25 cellular contexts compared by ENCODE assay signal in the genomic region with DNA sequence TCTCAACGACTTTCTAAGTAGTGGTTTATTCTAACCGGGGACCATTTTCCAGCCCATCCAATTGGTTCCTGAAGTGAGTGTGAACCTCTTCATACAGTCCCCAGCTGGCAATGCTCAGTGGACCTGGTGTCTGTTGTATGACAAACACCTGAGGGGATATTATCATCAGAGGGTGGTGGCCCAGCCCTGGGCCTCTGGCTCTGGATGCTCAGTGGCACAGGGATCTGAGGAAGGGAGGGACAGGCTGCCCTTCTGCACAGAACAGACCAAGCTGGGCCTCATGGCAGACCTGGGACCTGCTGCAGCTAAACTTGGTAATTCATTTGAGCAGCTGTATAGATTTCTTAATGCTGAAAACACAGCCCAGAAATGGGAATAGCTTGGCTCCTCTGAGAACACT.
"Had no signal": no experiment of that assay in that cellular context is flagged by ENCODE, and none has a peak within 500 bp of the region (broad histone marks: within the 10 kb centered on the region; RNA-seq: fewer than 3 reads in every experiment).

No MANE protein-coding gene starts in this region.

- H3K27ac ChIP-seq: colonic mucosa, dorsolateral prefrontal cortex, epithelial cell of prostate, esophagus muscularis mucosa, esophagus squamous epithelium, foreskin keratinocyte, gastrocnemius medialis, gastroesophageal sphincter, heart left ventricle, heart right ventricle had no signal

- H3K36me3 ChIP-seq: colonic mucosa, esophagus muscularis mucosa, esophagus squamous epithelium, gastrocnemius medialis, gastroesophageal sphincter, heart left ventricle, heart right ventricle had no signal

- FAIRE-seq: colon, endometrium, endothelial cell of umbilical vein, frontal cortex had no signal

- H3K9me3 ChIP-seq: colonic mucosa, esophagus muscularis mucosa, esophagus squamous epithelium, gastrocnemius medialis, gastroesophageal sphincter, heart left ventricle, heart right ventricle had no signal

- DNase-seq: colonic mucosa; cortex of kidney; dermis blood vessel endothelial cell; effector CD4-positive, alpha-beta T cell; effector CD8-positive, alpha-beta T cell; effector memory CD4-positive, alpha-beta T cell; effector memory CD8-positive, alpha-beta T cell; erythroblast; esophagus squamous epithelium; foreskin fibroblast; foreskin keratinocyte; foreskin melanocyte; gastrocnemius medialis; glutamatergic neuron; heart left ventricle; heart right ventricle had no signal

- ATAC-seq: effector memory CD8-positive, alpha-beta T cell; esophagus mucosa; foreskin keratinocyte; gastrocnemius medialis; gastroesophageal sphincter; heart left ventricle; heart right ventricle had no signal

- H3K4me3 ChIP-seq: colonic mucosa, dorsolateral prefrontal cortex, esophagus muscularis mucosa, esophagus squamous epithelium, gastrocnemius medialis, gastroesophageal sphincter, heart left ventricle, heart right ventricle had no signal

- H3K27me3 ChIP-seq: colonic mucosa, foreskin keratinocyte had no signal

- H3K4me1 ChIP-seq: colonic mucosa, esophagus muscularis mucosa, esophagus squamous epithelium, foreskin keratinocyte, gastrocnemius medialis, gastroesophageal sphincter, heart left ventricle, heart right ventricle had no signal
